In genomic region chr19:55284405-55285058, GRCh38 we compare ENCODE assay signal across 10 cellular contexts. TPM values are rescaled to one million over a fixed set of nuclear protein-coding genes. Genes with fewer than 3 reads are reported as not detected.
DNase-seq lines count a peak whose midpoint lies in the region; ATAC-seq and TF ChIP-seq lines count a peak whose summit lies in the region.
"Had no signal": no experiment of that assay in that cellular context is flagged by ENCODE, and none has a peak within 500 bp of the region (broad histone marks: within the 10 kb centered on the region; RNA-seq: fewer than 3 reads in every experiment).

No MANE protein-coding gene starts in this region.

- peaks cover 7% of the 10 kb centered on the region for H3K79me2 ChIP-seq in smooth muscle cell (ENCODE audit: low read depth)

- H3K27ac ChIP-seq in gastroesophageal sphincter, result peak overlapping the region; percentile 81 to 93 (median 90)
- H3K27ac ChIP-seq in smooth muscle cell (ENCODE audit: low read depth), result peak overlapping the region; percentile 7
- H3K27ac ChIP-seq: 22Rv1 had no signal

- peaks cover 22% of the 10 kb centered on the region for H3K4me1 Mint-ChIP-seq in T-helper 17 cell

- TF ChIP-seq POLR2A in gastroesophageal sphincter (IDR thresholded peaks at IDR 0.05), result no peak

- no peak for TF ChIP-seq EP300 in gastroesophageal sphincter (IDR thresholded peaks at IDR 0.05)

- H3K27me3 Mint-ChIP-seq in T-helper 17 cell, result no peaks in the 10 kb centered on the region

- peak overlapping the region; percentile 69 to 87 for H3K4me3 ChIP-seq in gastroesophageal sphincter
- peak overlapping the region; percentile 70 for H3K4me3 ChIP-seq in smooth muscle cell

- peak overlapping the region; percentile 83 for H3K9ac ChIP-seq in smooth muscle cell (ENCODE audit: low read depth)

- H3K36me3 ChIP-seq in gastroesophageal sphincter (peaks cover 0 to 19% of the 10 kb centered on the region in 2 donors), smooth muscle cell (ENCODE audit: low read depth) (no peaks in the 10 kb centered on the region)

- peaks cover 3% of the 10 kb centered on the region for H3K36me3 Mint-ChIP-seq in T-helper 17 cell (ENCODE audit: low read depth)

- H3K4me1 ChIP-seq in gastroesophageal sphincter (peaks cover 0 to 47% (median 9%) of the 10 kb centered on the region in 3 donors), smooth muscle cell (ENCODE audit: low read depth) (peaks cover 12% of the 10 kb centered on the region)

- no peak for ATAC-seq in T-helper 17 cell
- no peak for ATAC-seq in gastroesophageal sphincter
- ATAC-seq in GM21360 (IDR thresholded peaks at IDR 0.05; ENCODE audit: unreplicated experiment), result no peak
- no peak for ATAC-seq in GM19023 (IDR thresholded peaks at IDR 0.05; ENCODE audit: unreplicated experiment)
- ATAC-seq in HG02759 (IDR thresholded peaks at IDR 0.05; ENCODE audit: unreplicated experiment), result no peak

- TF ChIP-seq CTCF in gastroesophageal sphincter (IDR thresholded peaks at IDR 0.05), result no peak
- TF ChIP-seq CTCF in smooth muscle cell (IDR thresholded peaks at IDR 0.05; ENCODE audit: borderline replicate concordance, insufficient read depth, poor library complexity, severe bottlenecking), result no peak

- no peaks in the 10 kb centered on the region for H4K20me1 ChIP-seq in smooth muscle cell (ENCODE audit: low read depth)

- peak overlapping the region; percentile 94 for H3K4me2 ChIP-seq in smooth muscle cell

- H3K27me3 ChIP-seq in gastroesophageal sphincter (peaks cover 11% of the 10 kb centered on the region), smooth muscle cell (ENCODE audit: low read depth) (no peaks in the 10 kb centered on the region)

- 60% methylated on average over 1 of the region's 16 CpGs; no CpG with 5 or more reads in 1 of the 2 donors for WGBS in gastroesophageal sphincter (ENCODE audit: low coverage in 1 of 2), 2 donors
- 33% methylated on average over 2 of the region's 16 CpGs for WGBS in smooth muscle cell (ENCODE audit: low lambda C conversion rate)

- H3K9me3 ChIP-seq in T-helper 17 cell (ENCODE audit: control insufficient read depth, low read length, poor library complexity, severe bottlenecking) (no peaks in the 10 kb centered on the region), gastroesophageal sphincter (no peaks in the 10 kb centered on the region), smooth muscle cell (replicated peaks; ENCODE audit: low read depth) (no peaks in the 10 kb centered on the region)

- DNase-seq in DMS53 (lab: John Stamatoyannopoulos, UW) (peak; percentile 37), DMS53 treated with DMSO at 0.1 percent for 48 hours (lab: John Stamatoyannopoulos, UW; ENCODE audit: unreplicated experiment) (no peak), T-helper 17 cell (no peak), smooth muscle cell (lab: John Stamatoyannopoulos, UW; ENCODE audit: unreplicated experiment) (no peak)

- peaks cover 4% of the 10 kb centered on the region for H3F3A ChIP-seq in smooth muscle cell (ENCODE audit: low read depth)

- peak overlapping the region; percentile 51 for H3K27ac Mint-ChIP-seq in T-helper 17 cell

- H2AFZ ChIP-seq in smooth muscle cell (ENCODE audit: low read depth), result no peak overlapping the region

- H3K4me3 Mint-ChIP-seq in T-helper 17 cell, result peak overlapping the region; percentile 63

RNA-seq across cellular contexts. Expression of gene BRSK1, which starts 0.7 kb away (rescaled TPM):
- total RNA-seq in T-helper 17 cell (1 to 10 TPM; 3.0 to 7.4 TPM), gastroesophageal sphincter (10 to 100 TPM in 1 of 4 donors, 1 to 10 TPM in 3; 4.0 to 19.8 (median 8.8) TPM), smooth muscle cell (5.0 and 10.4 TPM in 2 replicates)
- polyA plus RNA-seq in smooth muscle cell, result 3.0 and 3.3 TPM in 2 replicates

RNA-seq across cellular contexts. Expression of gene HSPBP1, which starts 4.6 kb away (rescaled TPM):
- total RNA-seq in T-helper 17 cell (10 to 100 TPM; 19.1 to 23.1 TPM), gastroesophageal sphincter (10 to 100 TPM; 20.9 to 37.1 (median 26.5) TPM), smooth muscle cell (21.5 and 22.1 TPM in 2 replicates)
- 66.5 and 80.0 TPM in 2 replicates for polyA plus RNA-seq in smooth muscle cell

RNA-seq across cellular contexts. Expression of gene PPP6R1, which starts 25.7 kb away (rescaled TPM):
- 100 to 1,000 TPM; 183 to 186 TPM for total RNA-seq in T-helper 17 cell
- 10 to 100 TPM; 32.6 to 79.4 (median 34.0) TPM for total RNA-seq in gastroesophageal sphincter
- total RNA-seq in smooth muscle cell, result 26.7 and 31.1 TPM in 2 replicates
- 58.0 and 59.9 TPM in 2 replicates for polyA plus RNA-seq in smooth muscle cell

RNA-seq across cellular contexts. Expression of gene TMEM150B, which starts 40.6 kb away (rescaled TPM):
- total RNA-seq in T-helper 17 cell, result under 1 TPM in 1 of 2 donors, not detected in 1; 0.75 TPM
- total RNA-seq in gastroesophageal sphincter, result 10 to 100 TPM in 1 of 4 donors, 1 to 10 TPM in 2, not detected in 1; 2.2 to 12.4 (median 3.3) TPM
- total RNA-seq in smooth muscle cell, result not detected in 2 replicates
- polyA plus RNA-seq in smooth muscle cell, result 0.22 TPM in 1 of 2 replicates, not detected in the other
- total RNA-seq: lung microvascular endothelial cell had no signal

RNA-seq across cellular contexts. Expression of gene KMT5C, which starts 55.1 kb away (rescaled TPM):
- total RNA-seq in T-helper 17 cell, result 100 to 1,000 TPM in 1 of 2 donors, 10 to 100 TPM in 1; 66.6 to 103 TPM
- total RNA-seq in gastroesophageal sphincter, result 10 to 100 TPM in 2 of 4 donors, 1 to 10 TPM in 2; 3.4 to 11.2 (median 9.2) TPM
- 12.2 and 26.1 TPM in 2 replicates for total RNA-seq in smooth muscle cell
- 23.2 and 27.2 TPM in 2 replicates for polyA plus RNA-seq in smooth muscle cell
